ENCODE assay signal across 16 cellular contexts in the genomic region with DNA sequence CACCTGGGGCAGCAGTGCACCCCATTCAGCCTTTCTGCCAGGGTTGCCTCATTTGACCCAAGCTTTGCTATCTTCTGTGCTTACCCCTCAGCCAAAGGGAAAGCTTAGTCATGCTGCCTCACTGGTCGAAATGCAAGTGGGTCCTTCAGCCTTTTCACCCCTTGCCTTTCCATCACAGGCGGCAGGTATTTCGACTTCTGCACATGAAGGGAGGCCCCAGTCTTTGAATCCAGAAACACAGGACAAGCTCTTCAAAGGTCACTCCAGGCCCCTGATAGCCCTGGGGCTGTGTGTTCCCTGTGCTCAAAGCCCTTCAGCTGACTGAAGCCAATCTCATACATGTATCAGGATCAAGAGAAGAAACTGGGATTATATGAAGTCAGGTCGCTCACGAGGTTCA.
DNase-seq lines count a peak whose midpoint lies in the region; ATAC-seq and TF ChIP-seq lines count a peak whose summit lies in the region.
"Had no signal": no experiment of that assay in that cellular context is flagged by ENCODE, and none has a peak within 500 bp of the region (broad histone marks: within the 10 kb centered on the region; RNA-seq: fewer than 3 reads in every experiment).

No MANE protein-coding gene starts in this region.

- H3K4me1 Mint-ChIP-seq in GM23338 (peaks cover 16% of the 10 kb centered on the region), endothelial cell (ENCODE audit: unreplicated experiment) (peaks cover 9% of the 10 kb centered on the region)

- no peak for TF ChIP-seq RAD21 in SK-N-SH (IDR thresholded peaks at IDR 0.05; ENCODE audit: low read length)

- H3K27me3 Mint-ChIP-seq in GM23338 (ENCODE audit: insufficient read depth, low read depth, poor library complexity) (peaks cover 5% of the 10 kb centered on the region), endothelial cell (ENCODE audit: unreplicated experiment) (peaks cover 10% of the 10 kb centered on the region)

- H4K20me1 ChIP-seq in GM23338 (replicated peaks; ENCODE audit: insufficient read depth) (no peaks in the 10 kb centered on the region), SK-N-SH (ENCODE audit: insufficient read depth) (no peaks in the 10 kb centered on the region)

- no peak for TF ChIP-seq CTCF in GM23338 (conservative IDR thresholded peaks at IDR 0.05; ENCODE audit: low read depth in 2 of 2)
- no peak for TF ChIP-seq CTCF in lower lobe of right lung (IDR thresholded peaks at IDR 0.05)
- TF ChIP-seq CTCF in endothelial cell (IDR thresholded peaks at IDR 0.05; ENCODE audit: unreplicated experiment): no peak
- TF ChIP-seq CTCF in SK-N-SH (IDR thresholded peaks at IDR 0.05): no peak
- no peak for TF ChIP-seq CTCF in colonic mucosa (IDR thresholded peaks at IDR 0.05)

- H3K4me3 Mint-ChIP-seq in GM23338 (no peak overlapping the region), endothelial cell (ENCODE audit: unreplicated experiment) (no peak overlapping the region)

- peaks cover 10% of the 10 kb centered on the region for H3K9me2 ChIP-seq in GM23338 (ENCODE audit: insufficient read depth)
- H3K9me2 ChIP-seq in SK-N-SH: no peaks in the 10 kb centered on the region

- CTCF ChIA-PET in SK-N-SH (lab: Yijun Ruan, JAX): interaction anchor here (1.0 to 1.7 kb wide), 3 partner anchors 76 to 352 kb away, joined by 3 to 5 read pairs (median 4); no protein-coding TSS in a partner anchor

- H2AFZ ChIP-seq in GM23338 (0 out of 2 replicates have a peak overlapping the region, but pooled peaks have one; percentile 59), SK-N-SH (ENCODE audit: low read depth) (no peak overlapping the region)

- ATAC-seq in GM23338 (no peak), lower lobe of right lung (peak in 1 of 2 donors; percentile 6)

- H3K36me3 ChIP-seq in GM23338 (ENCODE audit: insufficient read depth): no peaks in the 10 kb centered on the region
- H3K36me3 ChIP-seq in SK-N-MC (ENCODE audit: insufficient read depth, low read length): no peaks in the 10 kb centered on the region
- H3K36me3 ChIP-seq in lower lobe of right lung: no peaks in the 10 kb centered on the region
- H3K36me3 ChIP-seq in SK-N-SH (replicated peaks in 1 of 2; ENCODE audit: control insufficient read depth in 1 of 2, insufficient read depth in 2 of 2, low read length in 1 of 2): no peaks in the 10 kb centered on the region
- no peaks in the 10 kb centered on the region for H3K36me3 ChIP-seq in colonic mucosa
- H3K36me3 ChIP-seq: HAP-1 had no signal

- no peak overlapping the region for H3K4me2 ChIP-seq in GM23338
- H3K4me2 ChIP-seq in SK-N-SH: no peak overlapping the region

- H3F3A ChIP-seq in GM23338 (replicated peaks; ENCODE audit: low read depth): no peaks in the 10 kb centered on the region
- peaks cover 19% of the 10 kb centered on the region for H3F3A ChIP-seq in SK-N-SH (replicated peaks; ENCODE audit: insufficient read depth)

- no peak overlapping the region for H3K4me3 ChIP-seq in GM23338
- no peak overlapping the region for H3K4me3 ChIP-seq in SK-N-MC
- no peak overlapping the region for H3K4me3 ChIP-seq in lower lobe of right lung
- no peak overlapping the region for H3K4me3 ChIP-seq in SK-N-SH (ENCODE audit: low read depth in 2 of 2, low read length in 1 of 2)
- no peak overlapping the region for H3K4me3 ChIP-seq in colonic mucosa
- H3K4me3 ChIP-seq: HAP-1 had no signal

- H3K9me3 Mint-ChIP-seq in GM23338 (peaks cover 5% of the 10 kb centered on the region; the same call in 2 of the 3 replicates), endothelial cell (ENCODE audit: unreplicated experiment) (no peaks in the 10 kb centered on the region)

- H3K4me1 ChIP-seq in GM23338 (ENCODE audit: insufficient read depth) (peaks cover 22% of the 10 kb centered on the region), lower lobe of right lung (peaks cover 15% of the 10 kb centered on the region), SK-N-SH (ENCODE audit: control insufficient read depth in 1 of 2, insufficient read depth in 2 of 2, low read depth in 1 of 2, low read length in 1 of 2) (peaks cover 0 to 20% of the 10 kb centered on the region in 2 experiments; a peak in 1 of 4 replicates), colonic mucosa (no peaks in the 10 kb centered on the region)
- H3K4me1 ChIP-seq: HAP-1 had no signal

- no peaks in the 10 kb centered on the region for H3K9me3 ChIP-seq in SK-N-MC (ENCODE audit: low read depth, low read length)
- no peaks in the 10 kb centered on the region for H3K9me3 ChIP-seq in lower lobe of right lung
- no peaks in the 10 kb centered on the region for H3K9me3 ChIP-seq in SK-N-SH
- no peaks in the 10 kb centered on the region for H3K9me3 ChIP-seq in colonic mucosa
- H3K9me3 ChIP-seq: HAP-1 had no signal

- no peak for TF ChIP-seq EP300 in SK-N-SH (IDR thresholded peaks at IDR 0.05; ENCODE audit: borderline replicate concordance in 1 of 2, low read depth in 1 of 2, low read length in 1 of 2)

- POLR2A ChIA-PET in SK-N-SH (lab: Yijun Ruan, JAX): no interaction called here

- intact Hi-C loops in lower lobe of right lung (cut with DNase I): no loop called here
- intact Hi-C loops in colonic mucosa (cut with DNase I): no loop called here

- DNase-seq in ELF-1 (ENCODE audit: low read depth, low spot score) (peak; percentile 75), GM23338 (ENCODE audit: low spot score) (no peak), SK-N-MC (ENCODE audit: low read depth, low spot score) (no peak), lower lobe of right lung (no peak), endothelial cell (ENCODE audit: low spot score) (no peak), SK-N-SH (no peak), colonic mucosa (no peak)
- DNase-seq: COR-L47, MV-4-11, NCI-H1417, NCI-H187 treated with DMSO at 0.1 percent for 48 hours, NCI-H69, OCI-M1, SHP77 had no signal

- no peak overlapping the region for H3K27ac ChIP-seq in GM23338 (ENCODE audit: low read depth)
- H3K27ac ChIP-seq in SK-N-MC: peak overlapping the region; percentile 94
- peak overlapping the region; percentile 13 for H3K27ac ChIP-seq in lower lobe of right lung
- peak overlapping the region in 1 of 2 experiments; percentile 21; a peak in 1 of 4 replicates for H3K27ac ChIP-seq in SK-N-SH (ENCODE audit: low read depth in 2 of 2, low read length in 1 of 2)
- H3K27ac ChIP-seq in colonic mucosa: no peak overlapping the region
- H3K27ac ChIP-seq: HL-60 had no signal

- WGBS in SK-N-SH (ENCODE audit: low lambda C conversion rate): 83% methylated on average over 5 of the region's 5 CpGs

- H3K9ac ChIP-seq in SK-N-MC (ENCODE audit: insufficient read length) (peak overlapping the region; percentile 23), SK-N-SH (no peak overlapping the region), colonic mucosa (ENCODE audit: low read depth in 2 of 2, low read length in 2 of 2) (no peak overlapping the region)

- H3K27ac Mint-ChIP-seq in GM23338 (no peak overlapping the region), endothelial cell (ENCODE audit: unreplicated experiment) (no peak overlapping the region)

- H3K27me3 ChIP-seq in GM23338 (ENCODE audit: insufficient read depth): no peaks in the 10 kb centered on the region
- no peaks in the 10 kb centered on the region for H3K27me3 ChIP-seq in lower lobe of right lung (ENCODE audit: low read depth)
- no peaks in the 10 kb centered on the region for H3K27me3 ChIP-seq in SK-N-SH (ENCODE audit: insufficient read depth)
- no peaks in the 10 kb centered on the region for H3K27me3 ChIP-seq in colonic mucosa

- H3K79me2 ChIP-seq in GM23338 (replicated peaks; ENCODE audit: insufficient read depth): no peaks in the 10 kb centered on the region
- H3K79me2 ChIP-seq in SK-N-SH (ENCODE audit: insufficient read depth): no peaks in the 10 kb centered on the region

- H3K36me3 Mint-ChIP-seq in GM23338 (ENCODE audit: low read depth) (no peaks in the 10 kb centered on the region), endothelial cell (ENCODE audit: low read depth, unreplicated experiment) (peaks cover 5% of the 10 kb centered on the region)

TF ChIP-seq in GM23338, 12 proteins besides CTCF, POLR2A, EP300 and RAD21 (continues in another document):
- no peak for TF ChIP-seq STAT1 (IDR thresholded peaks at IDR 0.05; ENCODE audit: unreplicated experiment)

TF ChIP-seq in SK-N-SH, 30 proteins besides CTCF, POLR2A, EP300 and RAD21 (continues in another document):
- TF ChIP-seq SIN3A (IDR thresholded peaks at IDR 0.05; ENCODE audit: borderline replicate concordance, low read depth, low read length) (no peak), SMC3 (IDR thresholded peaks at IDR 0.05; ENCODE audit: low read depth, low read length) (no peak), TCF12 (IDR thresholded peaks at IDR 0.05) (no peak), FOSL2 (IDR thresholded peaks at IDR 0.05; ENCODE audit: borderline replicate concordance, low read depth) (no peak), ELF1 (IDR thresholded peaks at IDR 0.05) (no peak), EZH2phosphoT487 (IDR thresholded peaks at IDR 0.05; ENCODE audit: borderline replicate concordance, low read depth) (no peak), USF2 (IDR thresholded peaks at IDR 0.05; ENCODE audit: borderline replicate concordance, low read depth, low read length) (no peak), NFIC (IDR thresholded peaks at IDR 0.05; ENCODE audit: borderline replicate concordance) (no peak), FOXM1 (IDR thresholded peaks at IDR 0.05; ENCODE audit: low read depth) (no peak), TAF1 (IDR thresholded peaks at IDR 0.05; ENCODE audit: borderline replicate concordance, low read depth, low read length) (no peak), GABPA (IDR thresholded peaks at IDR 0.05; ENCODE audit: low read depth) (no peak)
- TF ChIP-seq, protein P1, sequence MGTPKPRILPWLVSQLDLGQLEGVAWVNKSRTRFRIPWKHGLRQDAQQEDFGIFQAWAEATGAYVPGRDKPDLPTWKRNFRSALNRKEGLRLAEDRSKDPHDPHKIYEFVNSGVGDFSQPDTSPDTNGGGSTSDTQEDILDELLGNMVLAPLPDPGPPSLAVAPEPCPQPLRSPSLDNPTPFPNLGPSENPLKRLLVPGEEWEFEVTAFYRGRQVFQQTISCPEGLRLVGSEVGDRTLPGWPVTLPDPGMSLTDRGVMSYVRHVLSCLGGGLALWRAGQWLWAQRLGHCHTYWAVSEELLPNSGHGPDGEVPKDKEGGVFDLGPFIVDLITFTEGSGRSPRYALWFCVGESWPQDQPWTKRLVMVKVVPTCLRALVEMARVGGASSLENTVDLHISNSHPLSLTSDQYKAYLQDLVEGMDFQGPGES (IDR thresholded peaks at IDR 0.05; ENCODE audit: low read depth, low read length): no peak

Comparison
In these comparisons a context has a peak if more than half of its experiments do, and no peak if none do; other contexts are left out.
1. H3K27ac ChIP-seq: peak in SK-N-MC (single experiment) and lower lobe of right lung (single experiment); none in GM23338 (single experiment) and colonic mucosa (single experiment).